In the genomic region with DNA sequence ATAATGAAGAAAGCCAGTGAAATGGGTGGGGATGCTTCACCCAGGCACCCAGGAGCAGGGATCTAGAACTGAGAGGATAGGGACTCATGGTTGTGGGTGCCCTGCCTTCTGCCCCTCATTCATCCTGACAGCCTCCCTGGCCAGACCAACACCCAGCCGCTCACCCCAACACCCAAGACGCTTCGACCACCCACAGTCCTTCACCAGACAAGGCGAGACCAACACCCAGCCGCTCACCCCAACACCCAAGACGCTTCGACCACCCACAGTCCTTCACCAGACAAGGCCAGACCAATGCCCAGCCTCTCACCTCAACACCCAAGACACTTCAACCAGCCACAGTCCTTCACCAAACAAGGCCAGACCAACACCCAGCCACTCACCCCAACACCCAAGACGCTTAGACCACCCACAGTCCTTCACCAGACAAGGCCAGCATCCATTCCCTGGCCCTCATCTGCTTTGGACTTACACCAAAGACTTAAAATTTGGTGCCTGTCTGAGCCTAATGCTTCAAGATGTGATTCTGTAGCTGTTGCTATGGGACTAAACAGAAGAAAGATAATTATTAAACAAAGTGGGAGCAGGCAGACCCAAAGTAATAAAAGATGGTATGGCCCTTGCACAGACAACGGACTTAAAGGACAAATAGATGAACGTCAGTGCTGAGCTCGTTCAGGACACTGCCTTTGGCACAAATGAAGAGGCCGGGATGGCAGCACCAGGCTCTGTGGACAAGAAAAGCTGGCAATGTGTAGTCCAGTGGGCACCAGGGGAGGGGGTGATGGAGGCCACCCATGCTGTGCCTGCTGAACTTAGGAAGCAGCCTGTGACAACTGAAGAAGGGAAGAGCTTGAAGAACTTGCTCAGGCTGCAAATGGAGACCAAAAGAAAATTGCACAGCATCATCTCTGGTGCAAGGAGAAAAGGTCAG, we compare ENCODE assay signal across 28 cellular contexts.
"Had no signal": no experiment of that assay in that cellular context is flagged by ENCODE, and none has a peak within 500 bp of the region (broad histone marks: within the 10 kb centered on the region; RNA-seq: fewer than 3 reads in every experiment).

No MANE protein-coding gene starts in this region.

- H3K9me3 Mint-ChIP-seq: activated T-cell treated with anti-CD3 and anti-CD28 coated beads, Interleukin-2, amount 50 U/mL, for 72 hours; effector memory CD8-positive, alpha-beta T cell; natural killer cell treated with Interleukin-12 subunit alpha and Interleukin-12 subunit beta and Interleukin-15 and Interleukin-18, amount 100 ng/mL, for 72 hours; stimulated activated naive B cell treated with anti-CD40 and anti-IgM and Interleukin-4, amounts not matched to agents 10 μg/mL and 1 μg/mL and 100 μg/mL, for 72 hours; T-cell had no signal

- H3K36me3 ChIP-seq: adrenal gland, cardiac muscle cell, heart right ventricle, lower lobe of right lung, pancreas, prostate gland, stomach, thyroid gland, upper lobe of left lung had no signal

- H3K27me3 ChIP-seq: adrenal gland, body of pancreas, cardiac muscle cell, thyroid gland, upper lobe of left lung had no signal

- H3K4me3 ChIP-seq: adrenal gland, body of pancreas, cardiac muscle cell, heart right ventricle, lower lobe of right lung, pancreas, prostate gland, stomach, thyroid gland, upper lobe of left lung had no signal

- FAIRE-seq: endothelial cell of umbilical vein, pancreas had no signal

- H3K36me3 Mint-ChIP-seq: activated naive CD8-positive, alpha-beta T cell; natural killer cell treated with Interleukin-12 subunit alpha and Interleukin-12 subunit beta and Interleukin-15 and Interleukin-18, amount 100 ng/mL, for 72 hours; stimulated activated naive B cell treated with anti-CD40 and anti-IgM and Interleukin-4, amounts not matched to agents 10 μg/mL and 1 μg/mL and 100 μg/mL, for 72 hours; T-cell had no signal

- H3K4me3 Mint-ChIP-seq: activated CD4-positive, alpha-beta T cell treated with anti-CD3 and anti-CD28 coated beads for 36 hours; activated naive CD8-positive, alpha-beta T cell; activated T-cell treated with anti-CD3 and anti-CD28 coated beads, Interleukin-2, amount 50 U/mL, for 72 hours; effector memory CD8-positive, alpha-beta T cell; natural killer cell treated with Interleukin-12 subunit alpha and Interleukin-12 subunit beta and Interleukin-15 and Interleukin-18, amount 100 ng/mL, for 72 hours; stimulated activated naive B cell treated with anti-CD40 and anti-IgM and Interleukin-4, amounts not matched to agents 10 μg/mL and 1 μg/mL and 100 μg/mL, for 72 hours; T-cell had no signal

- ATAC-seq: activated CD4-positive, alpha-beta T cell treated with anti-CD3 and anti-CD28 coated beads for 36 hours; activated T-cell treated with anti-CD3 and anti-CD28 coated beads, Interleukin-2, amount 50 U/mL, for 72 hours; body of pancreas; effector memory CD8-positive, alpha-beta T cell; pancreas; stimulated activated naive B cell treated with anti-CD40 and anti-IgM and Interleukin-4, amounts not matched to agents 10 μg/mL and 1 μg/mL and 100 μg/mL, for 72 hours; T-cell had no signal

- DNase-seq: activated CD4-positive, alpha-beta T cell treated with anti-CD3 and anti-CD28 coated beads for 36 hours; activated CD4-positive, CD25-positive, alpha-beta regulatory T cell; activated naive CD4-positive, alpha-beta T cell; activated T-cell treated with anti-CD3 and anti-CD28 coated beads, Interleukin-2, amount 50 U/mL, for 72 hours; adrenal gland; aorta; body of pancreas; cerebellar nuclear complex; cortex of kidney; effector memory CD8-positive, alpha-beta T cell; foreskin fibroblast; heart right ventricle; lower lobe of right lung; mesendoderm; pancreas; retina; stimulated activated CD4-positive, alpha-beta T cell treated with anti-CD3 and anti-CD28 coated beads, Interleukin-15, amount 100 ng/mL, for 24 hours; stimulated activated CD4-positive, alpha-beta T cell treated with anti-CD3 and anti-CD28 coated beads, Interleukin-2, amount 100 ng/mL, for 24 hours; stimulated activated naive B cell treated with anti-CD40 and anti-IgM and Interleukin-4, amounts not matched to agents 10 μg/mL and 1 μg/mL and 100 μg/mL, for 72 hours; stomach; T-cell; thyroid gland; upper lobe of left lung had no signal

- H3K4me1 Mint-ChIP-seq: activated CD4-positive, alpha-beta T cell treated with anti-CD3 and anti-CD28 coated beads for 36 hours; stimulated activated naive B cell treated with anti-CD40 and anti-IgM and Interleukin-4, amounts not matched to agents 10 μg/mL and 1 μg/mL and 100 μg/mL, for 72 hours; T-cell had no signal

- H3K27ac Mint-ChIP-seq: activated CD4-positive, alpha-beta T cell treated with anti-CD3 and anti-CD28 coated beads for 36 hours; activated naive CD8-positive, alpha-beta T cell; activated T-cell treated with anti-CD3 and anti-CD28 coated beads, Interleukin-2, amount 50 U/mL, for 72 hours; natural killer cell treated with Interleukin-12 subunit alpha and Interleukin-12 subunit beta and Interleukin-15 and Interleukin-18, amount 100 ng/mL, for 72 hours; stimulated activated naive B cell treated with anti-CD40 and anti-IgM and Interleukin-4, amounts not matched to agents 10 μg/mL and 1 μg/mL and 100 μg/mL, for 72 hours; T-cell had no signal
